8 cellular contexts compared by ENCODE assay signal in genomic region chr19:49676690-49677231, GRCh38. TPM values are rescaled to one million over a fixed set of nuclear protein-coding genes. Genes with fewer than 3 reads are reported as not detected.
DNase-seq lines count a peak whose midpoint lies in the region; ATAC-seq and TF ChIP-seq lines count a peak whose summit lies in the region.

No MANE protein-coding gene starts in this region.

- peaks cover 54% of the 10 kb centered on the region for H3K36me3 Mint-ChIP-seq in activated T-cell treated with anti-CD3 and anti-CD28 coated beads, Interleukin-2, amount 50 U/mL, for 24 hours (ENCODE audit: low read depth)

- H3K4me3 Mint-ChIP-seq in activated T-cell treated with anti-CD3 and anti-CD28 coated beads, Interleukin-2, amount 50 U/mL, for 24 hours, result peak overlapping the region; percentile 99

- TF ChIP-seq EP300 in Ishikawa (IDR thresholded peaks at IDR 0.05; ENCODE audit: borderline replicate concordance), result no peak

- H3K9me3 Mint-ChIP-seq in activated T-cell treated with anti-CD3 and anti-CD28 coated beads, Interleukin-2, amount 50 U/mL, for 24 hours, result no peaks in the 10 kb centered on the region

- DNase-seq in D341Med (ENCODE audit: low spot score) (peak; percentile 90), OCI-M2 (lab: John Stamatoyannopoulos, UW; ENCODE audit: unreplicated experiment) (peak; percentile 99), erythroblast (lab: John Stamatoyannopoulos, UW) (peak; percentile 100), mucosa of gallbladder (ENCODE audit: low spot score) (peak; percentile 100)
- peak; percentile 98 for DNase-seq in activated T-cell treated with anti-CD3 and anti-CD28 coated beads, Interleukin-2, amount 50 U/mL, for 24 hours
- peak; percentile 96 for DNase-seq in stimulated activated CD8-positive, alpha-beta memory T cell treated with anti-CD3 and anti-CD28 coated beads, Interleukin-4, amount 100 ng/mL, for 24 hours (ENCODE audit: low read depth)

- H3K4me1 Mint-ChIP-seq in activated T-cell treated with anti-CD3 and anti-CD28 coated beads, Interleukin-2, amount 50 U/mL, for 24 hours (ENCODE audit: low read depth), result peaks cover 40% of the 10 kb centered on the region

- no peaks in the 10 kb centered on the region for H3K27me3 Mint-ChIP-seq in activated T-cell treated with anti-CD3 and anti-CD28 coated beads, Interleukin-2, amount 50 U/mL, for 24 hours

- TF ChIP-seq POLR2A in erythroblast (IDR thresholded peaks at IDR 0.05; ENCODE audit: low read length), result no peak

- no peak for TF ChIP-seq RAD21 in Ishikawa (IDR thresholded peaks at IDR 0.05; ENCODE audit: low read depth)

- H3K27ac Mint-ChIP-seq in activated T-cell treated with anti-CD3 and anti-CD28 coated beads, Interleukin-2, amount 50 U/mL, for 24 hours, result peak overlapping the region; percentile 99

- ATAC-seq in GM21619 (IDR thresholded peaks at IDR 0.05; ENCODE audit: unreplicated experiment), result peak; percentile 53

TF ChIP-seq in Ishikawa, 13 proteins besides CTCF, POLR2A, EP300 and RAD21:
- TF ChIP-seq FOXM1 (IDR thresholded peaks at IDR 0.05; ENCODE audit: borderline replicate concordance, low read depth), result no peak
- TF ChIP-seq CEBPB (IDR thresholded peaks at IDR 0.05), result no peak
- peak; percentile 29; the same call in 1 of the 2 replicates for TF ChIP-seq TEAD4 (IDR thresholded peaks at IDR 0.05)
- peak; percentile 72 for TF ChIP-seq CREB1 (IDR thresholded peaks at IDR 0.05; ENCODE audit: low read depth)
- TF ChIP-seq EGR1 (IDR thresholded peaks at IDR 0.05), result no peak
- no peak for TF ChIP-seq USF1 (IDR thresholded peaks at IDR 0.05)
- TF ChIP-seq REST (IDR thresholded peaks at IDR 0.05; ENCODE audit: low read depth), result no peak
- TF ChIP-seq NFIC (IDR thresholded peaks at IDR 0.05), result peak; percentile 69
TF ChIP-seq in Ishikawa: peak in this region for 3.

RNA-seq across cellular contexts. Expression of gene PRMT1, which starts 0.3 kb away (rescaled TPM):
- 103 TPM for total RNA-seq in mucosa of gallbladder

RNA-seq across cellular contexts. Expression of gene BCL2L12, which starts 11.0 kb away (rescaled TPM):
- 18.9 TPM for total RNA-seq in mucosa of gallbladder

RNA-seq across cellular contexts. Expression of gene IRF3, which starts 11.1 kb away (rescaled TPM):
- 174 TPM for total RNA-seq in mucosa of gallbladder

RNA-seq across cellular contexts. Expression of gene ADM5, which starts 12.6 kb away (rescaled TPM):
- total RNA-seq in mucosa of gallbladder, result 1.3 TPM

RNA-seq across cellular contexts. Expression of gene CPT1C, which starts 14.2 kb away (rescaled TPM):
- total RNA-seq in mucosa of gallbladder, result 14.2 TPM

Comparison
In these comparisons a context has a peak if more than half of its experiments do, and no peak if none do; other contexts are left out.
1. Peak in every context shown above with its lines: DNase-seq and ATAC-seq.